Comparison of ENCODE assay signal across 7 cellular contexts in the genomic region with DNA sequence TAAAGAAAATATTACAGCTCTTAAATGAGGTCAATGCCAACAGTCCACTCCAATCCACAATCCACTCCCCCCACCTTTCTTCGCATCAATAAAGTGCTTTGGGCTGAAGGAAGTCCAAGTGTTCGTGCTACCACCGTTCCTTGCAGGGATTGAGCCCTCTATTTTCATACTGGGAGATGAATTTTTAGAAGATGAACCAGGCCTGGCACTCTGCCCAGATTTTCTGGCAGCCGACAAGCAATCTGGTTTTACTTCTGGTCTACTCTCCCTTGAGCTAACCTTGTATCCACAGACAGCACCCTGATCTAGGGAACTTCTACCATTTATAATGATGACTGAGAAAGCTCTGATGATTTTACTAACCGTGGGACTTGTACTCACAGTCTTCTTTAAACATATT.
A peak's percentile ranks its signal among the peaks of the same experiment; 100 is the strongest.
DNase-seq lines count a peak whose midpoint lies in the region; ATAC-seq and TF ChIP-seq lines count a peak whose summit lies in the region.

No MANE protein-coding gene starts in this region.

- no peak overlapping the region for H3K4me3 ChIP-seq in foreskin fibroblast (ENCODE audit: low read depth in 1 of 2, low read length in 2 of 2)

- H3K27ac Mint-ChIP-seq in activated naive CD8-positive, alpha-beta T cell treated with anti-CD3 and anti-CD28 coated beads for 36 hours, result no peak overlapping the region

- DNase-seq in HS-5 (ENCODE audit: low read depth) (peak; percentile 62), RPMI7951 (ENCODE audit: low read depth) (peak; percentile 73), foreskin fibroblast (peak; percentile 91 to 97), smooth muscle cell of the brain vasculature (ENCODE audit: low read depth, low spot score) (peak; percentile 80), CD1c-positive myeloid dendritic cell (ENCODE audit: extremely low spot score) (no peak)
- DNase-seq in activated naive CD8-positive, alpha-beta T cell treated with anti-CD3 and anti-CD28 coated beads for 36 hours, result no peak

- H3K4me3 Mint-ChIP-seq in activated naive CD8-positive, alpha-beta T cell treated with anti-CD3 and anti-CD28 coated beads for 36 hours, result no peak overlapping the region

- no peaks in the 10 kb centered on the region for H3K9me3 Mint-ChIP-seq in activated naive CD8-positive, alpha-beta T cell treated with anti-CD3 and anti-CD28 coated beads for 36 hours

- TF ChIP-seq CTCF in foreskin fibroblast (IDR thresholded peaks at IDR 0.05; ENCODE audit: low read depth, low read length), result no peak

- H3K4me1 Mint-ChIP-seq in activated naive CD8-positive, alpha-beta T cell treated with anti-CD3 and anti-CD28 coated beads for 36 hours, result peaks cover 12% of the 10 kb centered on the region

- peaks cover 4% of the 10 kb centered on the region for H3K36me3 Mint-ChIP-seq in activated naive CD8-positive, alpha-beta T cell treated with anti-CD3 and anti-CD28 coated beads for 36 hours

- ATAC-seq in HG03095 (IDR thresholded peaks at IDR 0.05; ENCODE audit: unreplicated experiment), result no peak

- no peaks in the 10 kb centered on the region for H3K27me3 Mint-ChIP-seq in activated naive CD8-positive, alpha-beta T cell treated with anti-CD3 and anti-CD28 coated beads for 36 hours

Comparison
In these comparisons a context has a peak if more than half of its experiments do, and no peak if none do; other contexts are left out.
1. DNase-seq: peak in HS-5 (single experiment), RPMI7951 (single experiment), foreskin fibroblast (2 of 2) and smooth muscle cell of the brain vasculature (single experiment); none in activated naive CD8-positive, alpha-beta T cell treated with anti-CD3 and anti-CD28 coated beads for 36 hours (single experiment) and CD1c-positive myeloid dendritic cell (single experiment).